In genomic region chr11:110908401-110909106, GRCh38 we compare ENCODE assay signal across 1 cellular context.
TF ChIP-seq lines count a peak whose summit lies in the region.

No MANE protein-coding gene starts in this region.

TF ChIP-seq in IMR-90, 13 proteins besides CTCF, POLR2A, EP300 and RAD21 (continued from another document):
- no peak for TF ChIP-seq ELK1 (IDR thresholded peaks at IDR 0.05; ENCODE audit: borderline replicate concordance, low read depth, low read length)
- peak; percentile 83 for TF ChIP-seq MAFK (IDR thresholded peaks at IDR 0.05; ENCODE audit: low read depth, low read length)
TF ChIP-seq in IMR-90: peak in this region for 6.
